Comparison of ENCODE assay signal across 1 cellular context in the genomic region with DNA sequence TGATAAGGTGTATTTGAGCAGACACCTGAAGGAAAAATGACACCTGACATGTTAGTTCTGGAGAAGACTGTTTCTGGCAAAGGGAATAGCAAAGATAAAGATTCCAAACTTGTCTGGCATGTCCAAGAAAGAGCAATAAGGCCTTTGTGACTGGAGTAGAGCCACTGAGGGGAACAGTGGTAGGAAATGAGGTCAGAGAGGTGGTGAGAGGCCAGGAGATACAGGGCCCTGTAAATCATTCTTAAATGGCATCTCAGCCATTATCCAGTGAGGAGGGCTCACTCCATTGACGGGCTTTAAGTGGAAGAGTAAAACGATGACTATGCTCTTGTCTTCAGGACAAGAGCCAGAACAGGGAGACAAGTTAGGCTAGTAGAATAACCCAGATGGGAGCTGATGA.
TF ChIP-seq lines count a peak whose summit lies in the region.

No MANE protein-coding gene starts in this region.

TF ChIP-seq in K562, 482 proteins besides CTCF, POLR2A, EP300 and RAD21:
- TF ChIP-seq XRCC5 (IDR thresholded peaks at IDR 0.05; ENCODE audit: low read depth, low read length) (no peak), MEIS2 (IDR thresholded peaks at IDR 0.05; ENCODE audit: partially characterized antibody) (peak; percentile 61), ZNF507 (tag; conservative IDR thresholded peaks at IDR 0.05) (no peak), HDAC8 (tag; IDR thresholded peaks at IDR 0.05) (no peak), ZNF431 (CRISPR knock-in tag; IDR thresholded peaks at IDR 0.05) (no peak), PHF20 (IDR thresholded peaks at IDR 0.05; ENCODE audit: partially characterized antibody) (no peak), ELF2 (CRISPR knock-in tag; IDR thresholded peaks at IDR 0.05) (no peak), ZNF445 (CRISPR knock-in tag; IDR thresholded peaks at IDR 0.05; ENCODE audit: low read depth) (no peak), ZNF140 (CRISPR knock-in tag; IDR thresholded peaks at IDR 0.05) (no peak)
- TF ChIP-seq, protein P1, sequence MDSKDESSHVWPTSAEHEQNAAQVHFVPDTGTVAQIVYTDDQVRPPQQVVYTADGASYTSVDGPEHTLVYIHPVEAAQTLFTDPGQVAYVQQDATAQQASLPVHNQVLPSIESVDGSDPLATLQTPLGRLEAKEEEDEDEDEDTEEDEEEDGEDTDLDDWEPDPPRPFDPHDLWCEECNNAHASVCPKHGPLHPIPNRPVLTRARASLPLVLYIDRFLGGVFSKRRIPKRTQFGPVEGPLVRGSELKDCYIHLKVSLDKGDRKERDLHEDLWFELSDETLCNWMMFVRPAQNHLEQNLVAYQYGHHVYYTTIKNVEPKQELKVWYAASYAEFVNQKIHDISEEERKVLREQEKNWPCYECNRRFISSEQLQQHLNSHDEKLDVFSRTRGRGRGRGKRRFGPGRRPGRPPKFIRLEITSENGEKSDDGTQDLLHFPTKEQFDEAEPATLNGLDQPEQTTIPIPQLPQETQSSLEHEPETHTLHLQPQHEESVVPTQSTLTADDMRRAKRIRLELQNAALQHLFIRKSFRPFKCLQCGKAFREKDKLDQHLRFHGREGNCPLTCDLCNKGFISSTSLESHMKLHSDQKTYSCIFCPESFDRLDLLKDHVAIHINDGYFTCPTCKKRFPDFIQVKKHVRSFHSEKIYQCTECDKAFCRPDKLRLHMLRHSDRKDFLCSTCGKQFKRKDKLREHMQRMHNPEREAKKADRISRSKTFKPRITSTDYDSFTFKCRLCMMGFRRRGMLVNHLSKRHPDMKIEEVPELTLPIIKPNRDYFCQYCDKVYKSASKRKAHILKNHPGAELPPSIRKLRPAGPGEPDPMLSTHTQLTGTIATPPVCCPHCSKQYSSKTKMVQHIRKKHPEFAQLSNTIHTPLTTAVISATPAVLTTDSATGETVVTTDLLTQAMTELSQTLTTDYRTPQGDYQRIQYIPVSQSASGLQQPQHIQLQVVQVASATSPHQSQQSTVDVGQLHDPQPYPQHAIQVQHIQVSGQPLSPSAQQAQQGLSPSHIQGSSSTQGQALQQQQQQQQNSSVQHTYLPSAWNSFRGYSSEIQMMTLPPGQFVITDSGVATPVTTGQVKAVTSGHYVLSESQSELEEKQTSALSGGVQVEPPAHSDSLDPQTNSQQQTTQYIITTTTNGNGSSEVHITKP (IDR thresholded peaks at IDR 0.05; ENCODE audit: partially characterized antibody): no peak
- TF ChIP-seq, protein P2, sequence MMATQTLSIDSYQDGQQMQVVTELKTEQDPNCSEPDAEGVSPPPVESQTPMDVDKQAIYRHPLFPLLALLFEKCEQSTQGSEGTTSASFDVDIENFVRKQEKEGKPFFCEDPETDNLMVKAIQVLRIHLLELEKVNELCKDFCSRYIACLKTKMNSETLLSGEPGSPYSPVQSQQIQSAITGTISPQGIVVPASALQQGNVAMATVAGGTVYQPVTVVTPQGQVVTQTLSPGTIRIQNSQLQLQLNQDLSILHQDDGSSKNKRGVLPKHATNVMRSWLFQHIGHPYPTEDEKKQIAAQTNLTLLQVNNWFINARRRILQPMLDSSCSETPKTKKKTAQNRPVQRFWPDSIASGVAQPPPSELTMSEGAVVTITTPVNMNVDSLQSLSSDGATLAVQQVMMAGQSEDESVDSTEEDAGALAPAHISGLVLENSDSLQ (IDR thresholded peaks at IDR 0.05): 0 out of 2 replicates have a peak, but pooled peaks have one; percentile 45
- TF ChIP-seq, protein P3, sequence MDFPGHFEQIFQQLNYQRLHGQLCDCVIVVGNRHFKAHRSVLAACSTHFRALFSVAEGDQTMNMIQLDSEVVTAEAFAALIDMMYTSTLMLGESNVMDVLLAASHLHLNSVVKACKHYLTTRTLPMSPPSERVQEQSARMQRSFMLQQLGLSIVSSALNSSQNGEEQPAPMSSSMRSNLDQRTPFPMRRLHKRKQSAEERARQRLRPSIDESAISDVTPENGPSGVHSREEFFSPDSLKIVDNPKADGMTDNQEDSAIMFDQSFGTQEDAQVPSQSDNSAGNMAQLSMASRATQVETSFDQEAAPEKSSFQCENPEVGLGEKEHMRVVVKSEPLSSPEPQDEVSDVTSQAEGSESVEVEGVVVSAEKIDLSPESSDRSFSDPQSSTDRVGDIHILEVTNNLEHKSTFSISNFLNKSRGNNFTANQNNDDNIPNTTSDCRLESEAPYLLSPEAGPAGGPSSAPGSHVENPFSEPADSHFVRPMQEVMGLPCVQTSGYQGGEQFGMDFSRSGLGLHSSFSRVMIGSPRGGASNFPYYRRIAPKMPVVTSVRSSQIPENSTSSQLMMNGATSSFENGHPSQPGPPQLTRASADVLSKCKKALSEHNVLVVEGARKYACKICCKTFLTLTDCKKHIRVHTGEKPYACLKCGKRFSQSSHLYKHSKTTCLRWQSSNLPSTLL (IDR thresholded peaks at IDR 0.05): no peak
- TF ChIP-seq, protein P4, sequence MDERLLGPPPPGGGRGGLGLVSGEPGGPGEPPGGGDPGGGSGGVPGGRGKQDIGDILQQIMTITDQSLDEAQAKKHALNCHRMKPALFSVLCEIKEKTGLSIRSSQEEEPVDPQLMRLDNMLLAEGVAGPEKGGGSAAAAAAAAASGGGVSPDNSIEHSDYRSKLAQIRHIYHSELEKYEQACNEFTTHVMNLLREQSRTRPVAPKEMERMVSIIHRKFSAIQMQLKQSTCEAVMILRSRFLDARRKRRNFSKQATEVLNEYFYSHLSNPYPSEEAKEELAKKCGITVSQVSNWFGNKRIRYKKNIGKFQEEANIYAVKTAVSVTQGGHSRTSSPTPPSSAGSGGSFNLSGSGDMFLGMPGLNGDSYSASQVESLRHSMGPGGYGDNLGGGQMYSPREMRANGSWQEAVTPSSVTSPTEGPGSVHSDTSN (CRISPR knock-in tag; IDR thresholded peaks at IDR 0.05; ENCODE audit: low read depth): no peak
- TF ChIP-seq, protein P4 (tag; conservative IDR thresholded peaks at IDR 0.05; ENCODE audit: low read depth): peak; percentile 76
- TF ChIP-seq, protein P5, sequence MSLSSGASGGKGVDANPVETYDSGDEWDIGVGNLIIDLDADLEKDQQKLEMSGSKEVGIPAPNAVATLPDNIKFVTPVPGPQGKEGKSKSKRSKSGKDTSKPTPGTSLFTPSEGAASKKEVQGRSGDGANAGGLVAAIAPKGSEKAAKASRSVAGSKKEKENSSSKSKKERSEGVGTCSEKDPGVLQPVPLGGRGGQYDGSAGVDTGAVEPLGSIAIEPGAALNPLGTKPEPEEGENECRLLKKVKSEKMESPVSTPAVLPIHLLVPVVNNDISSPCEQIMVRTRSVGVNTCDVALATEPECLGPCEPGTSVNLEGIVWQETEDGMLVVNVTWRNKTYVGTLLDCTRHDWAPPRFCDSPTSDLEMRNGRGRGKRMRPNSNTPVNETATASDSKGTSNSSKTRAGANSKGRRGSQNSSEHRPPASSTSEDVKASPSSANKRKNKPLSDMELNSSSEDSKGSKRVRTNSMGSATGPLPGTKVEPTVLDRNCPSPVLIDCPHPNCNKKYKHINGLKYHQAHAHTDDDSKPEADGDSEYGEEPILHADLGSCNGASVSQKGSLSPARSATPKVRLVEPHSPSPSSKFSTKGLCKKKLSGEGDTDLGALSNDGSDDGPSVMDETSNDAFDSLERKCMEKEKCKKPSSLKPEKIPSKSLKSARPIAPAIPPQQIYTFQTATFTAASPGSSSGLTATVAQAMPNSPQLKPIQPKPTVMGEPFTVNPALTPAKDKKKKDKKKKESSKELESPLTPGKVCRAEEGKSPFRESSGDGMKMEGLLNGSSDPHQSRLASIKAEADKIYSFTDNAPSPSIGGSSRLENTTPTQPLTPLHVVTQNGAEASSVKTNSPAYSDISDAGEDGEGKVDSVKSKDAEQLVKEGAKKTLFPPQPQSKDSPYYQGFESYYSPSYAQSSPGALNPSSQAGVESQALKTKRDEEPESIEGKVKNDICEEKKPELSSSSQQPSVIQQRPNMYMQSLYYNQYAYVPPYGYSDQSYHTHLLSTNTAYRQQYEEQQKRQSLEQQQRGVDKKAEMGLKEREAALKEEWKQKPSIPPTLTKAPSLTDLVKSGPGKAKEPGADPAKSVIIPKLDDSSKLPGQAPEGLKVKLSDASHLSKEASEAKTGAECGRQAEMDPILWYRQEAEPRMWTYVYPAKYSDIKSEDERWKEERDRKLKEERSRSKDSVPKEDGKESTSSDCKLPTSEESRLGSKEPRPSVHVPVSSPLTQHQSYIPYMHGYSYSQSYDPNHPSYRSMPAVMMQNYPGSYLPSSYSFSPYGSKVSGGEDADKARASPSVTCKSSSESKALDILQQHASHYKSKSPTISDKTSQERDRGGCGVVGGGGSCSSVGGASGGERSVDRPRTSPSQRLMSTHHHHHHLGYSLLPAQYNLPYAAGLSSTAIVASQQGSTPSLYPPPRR (CRISPR knock-in tag; IDR thresholded peaks at IDR 0.05; ENCODE audit: borderline replicate concordance): no peak
- TF ChIP-seq, protein P6, sequence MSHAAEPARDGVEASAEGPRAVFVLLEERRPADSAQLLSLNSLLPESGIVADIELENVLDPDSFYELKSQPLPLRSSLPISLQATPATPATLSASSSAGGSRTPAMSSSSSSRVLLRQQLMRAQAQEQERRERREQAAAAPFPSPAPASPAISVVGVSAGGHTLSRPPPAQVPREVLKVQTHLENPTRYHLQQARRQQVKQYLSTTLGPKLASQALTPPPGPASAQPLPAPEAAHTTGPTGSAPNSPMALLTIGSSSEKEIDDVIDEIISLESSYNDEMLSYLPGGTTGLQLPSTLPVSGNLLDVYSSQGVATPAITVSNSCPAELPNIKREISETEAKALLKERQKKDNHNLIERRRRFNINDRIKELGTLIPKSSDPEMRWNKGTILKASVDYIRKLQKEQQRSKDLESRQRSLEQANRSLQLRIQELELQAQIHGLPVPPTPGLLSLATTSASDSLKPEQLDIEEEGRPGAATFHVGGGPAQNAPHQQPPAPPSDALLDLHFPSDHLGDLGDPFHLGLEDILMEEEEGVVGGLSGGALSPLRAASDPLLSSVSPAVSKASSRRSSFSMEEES (CRISPR knock-in tag; IDR thresholded peaks at IDR 0.05): no peak
